17 cellular contexts compared by ENCODE assay signal in genomic region chr9:81410201-81410600, GRCh38.
DNase-seq lines count a peak whose midpoint lies in the region; ATAC-seq and TF ChIP-seq lines count a peak whose summit lies in the region.
"Had no signal": no experiment of that assay in that cellular context is flagged by ENCODE, and none has a peak within 500 bp of the region (broad histone marks: within the 10 kb centered on the region; RNA-seq: fewer than 3 reads in every experiment).

No MANE protein-coding gene starts in this region.

- no peaks in the 10 kb centered on the region for H3K9me2 ChIP-seq in OCI-LY7 (ENCODE audit: insufficient read depth, low read length)

- no peaks in the 10 kb centered on the region for H3K9me3 ChIP-seq in OCI-LY7 (ENCODE audit: low read length)
- H3K9me3 ChIP-seq: right atrium auricular region, tibial nerve had no signal

- ATAC-seq in GM19452 (IDR thresholded peaks at IDR 0.05; ENCODE audit: unreplicated experiment): no peak
- no peak for ATAC-seq in Right ventricle myocardium inferior

- CTCF ChIA-PET in OCI-LY7 (lab: Charles Lee; ENCODE audit: unreplicated experiment): no interaction called here

- no peak overlapping the region for H3K27ac ChIP-seq in OCI-LY7 (ENCODE audit: low read depth, low read length, poor library complexity, severe bottlenecking)
- H3K27ac ChIP-seq: hepatocyte, right atrium auricular region, tibial nerve had no signal

- H3K4me2 ChIP-seq in OCI-LY7 (ENCODE audit: low read length): no peak overlapping the region
- H3K4me2 ChIP-seq: hepatocyte had no signal

- H3K4me1 Mint-ChIP-seq in chondrocyte (ENCODE audit: low read depth): peaks cover 8% of the 10 kb centered on the region
- H3K4me1 Mint-ChIP-seq: CD8-positive, alpha-beta memory T cell had no signal

- no peaks in the 10 kb centered on the region for H3K79me2 ChIP-seq in OCI-LY7 (ENCODE audit: insufficient read depth, low read depth, low read length)
- H3K79me2 ChIP-seq: hepatocyte had no signal

- no TSS peak for BruUV-seq in OCI-LY7 (replicated peaks; lab: Mats Ljungman, UMichigan)

- TF ChIP-seq CTCF in chondrocyte (IDR thresholded peaks at IDR 0.05): no peak
- TF ChIP-seq CTCF in OCI-LY7 (conservative IDR thresholded peaks at IDR 0.05; ENCODE audit: low read length): no peak

- no peaks in the 10 kb centered on the region for H3K4me1 ChIP-seq in OCI-LY7 (ENCODE audit: insufficient read depth, low read length, poor library complexity, severe bottlenecking)
- H3K4me1 ChIP-seq: right atrium auricular region, tibial nerve had no signal

- intact Hi-C loops in OCI-LY7 (cut with micrococcal nuclease; ENCODE audit: unreplicated experiment): no loop called here
- intact Hi-C loops in Right ventricle myocardium inferior (cut with DNase I): no loop called here

- no peak overlapping the region for H3K4me3 Mint-ChIP-seq in chondrocyte (ENCODE audit: unreplicated experiment)
- H3K4me3 Mint-ChIP-seq: activated T-helper 1 cell treated with anti-CD3 and anti-CD28 coated beads, Interleukin-12 subunit alpha, Interleukin-12 subunit beta, Interleukin-2, Interleukin-4 antibody, amounts not matched to agents 30 ng/mL and 10 ng/mL and 1 ng/mL, durations not matched to agents 14 hours and 24 hours and 36 hours; CD8-positive, alpha-beta memory T cell; mesothelial cell of epicardium had no signal

- DNase-seq in Caki2 (ENCODE audit: low read depth) (peak; percentile 68), NCI-H82 (lab: John Stamatoyannopoulos, UW) (peak; percentile 55), chondrocyte (ENCODE audit: low spot score) (no peak), myocyte (ENCODE audit: low read depth) (peak; percentile 68), OCI-LY7 (ENCODE audit: low spot score) (no peak), Right ventricle myocardium inferior (ENCODE audit: missing footprints) (no peak)
- DNase-seq in effector CD4-positive, alpha-beta T cell: no peak
- DNase-seq: activated CD4-positive, alpha-beta T cell treated with anti-CD3 and anti-CD28 coated beads for 1 hour; CD8-positive, alpha-beta memory T cell; NCI-H510A; SHP77 treated with DMSO at 0.1 percent for 48 hours had no signal

- no peak overlapping the region for H3K4me3 ChIP-seq in OCI-LY7 (ENCODE audit: low read depth, low read length, poor library complexity, severe bottlenecking)
- H3K4me3 ChIP-seq: hepatocyte, right atrium auricular region, tibial nerve had no signal

- no peaks in the 10 kb centered on the region for H3K9me3 Mint-ChIP-seq in chondrocyte (ENCODE audit: low read depth)
- H3K9me3 Mint-ChIP-seq: activated T-helper 1 cell treated with anti-CD3 and anti-CD28 coated beads, Interleukin-12 subunit alpha, Interleukin-12 subunit beta, Interleukin-2, Interleukin-4 antibody, amounts not matched to agents 30 ng/mL and 10 ng/mL and 1 ng/mL, durations not matched to agents 14 hours and 24 hours and 36 hours had no signal

- no peaks in the 10 kb centered on the region for H3K27me3 Mint-ChIP-seq in chondrocyte (ENCODE audit: low read depth)
- H3K27me3 Mint-ChIP-seq: CD8-positive, alpha-beta memory T cell had no signal

- POLR2A ChIA-PET in OCI-LY7 (lab: Charles Lee): interaction anchor here (0.7 kb wide), 1 partner anchor 63 kb away, joined by 3 read pairs; no protein-coding TSS in a partner anchor

- in situ Hi-C loops in Caki2 (cut with HindIII; ENCODE audit: low pct_unique_long_range_greater_than_20kb, low sequenced_read_pairs): no loop called here

- no peaks in the 10 kb centered on the region for H4K20me1 ChIP-seq in OCI-LY7 (ENCODE audit: insufficient read depth, low read length)

- H3K27ac Mint-ChIP-seq in chondrocyte (ENCODE audit: unreplicated experiment): peak overlapping the region; percentile 24
- H3K27ac Mint-ChIP-seq: activated T-helper 1 cell treated with anti-CD3 and anti-CD28 coated beads, Interleukin-12 subunit alpha, Interleukin-12 subunit beta, Interleukin-2, Interleukin-4 antibody, amounts not matched to agents 30 ng/mL and 10 ng/mL and 1 ng/mL, durations not matched to agents 14 hours and 24 hours and 36 hours; CD8-positive, alpha-beta memory T cell; mesothelial cell of epicardium had no signal

- H3K36me3 ChIP-seq in OCI-LY7 (ENCODE audit: insufficient read depth, low read length): no peaks in the 10 kb centered on the region
- H3K36me3 ChIP-seq: right atrium auricular region, tibial nerve had no signal

- no peak overlapping the region for H2AFZ ChIP-seq in OCI-LY7 (ENCODE audit: low read length)
- H2AFZ ChIP-seq: hepatocyte had no signal

- no peaks in the 10 kb centered on the region for H3K36me3 Mint-ChIP-seq in chondrocyte (ENCODE audit: low read depth)
- H3K36me3 Mint-ChIP-seq: CD8-positive, alpha-beta memory T cell had no signal

Comparison
In these comparisons a context has a peak if more than half of its experiments do, and no peak if none do; other contexts are left out.
1. DNase-seq: peak in Caki2 (single experiment), NCI-H82 (single experiment) and myocyte (single experiment); none in chondrocyte (single experiment), effector CD4-positive, alpha-beta T cell (single experiment), OCI-LY7 (single experiment) and Right ventricle myocardium inferior (single experiment).